ENCODE assay signal across 8 cellular contexts in the genomic region with DNA sequence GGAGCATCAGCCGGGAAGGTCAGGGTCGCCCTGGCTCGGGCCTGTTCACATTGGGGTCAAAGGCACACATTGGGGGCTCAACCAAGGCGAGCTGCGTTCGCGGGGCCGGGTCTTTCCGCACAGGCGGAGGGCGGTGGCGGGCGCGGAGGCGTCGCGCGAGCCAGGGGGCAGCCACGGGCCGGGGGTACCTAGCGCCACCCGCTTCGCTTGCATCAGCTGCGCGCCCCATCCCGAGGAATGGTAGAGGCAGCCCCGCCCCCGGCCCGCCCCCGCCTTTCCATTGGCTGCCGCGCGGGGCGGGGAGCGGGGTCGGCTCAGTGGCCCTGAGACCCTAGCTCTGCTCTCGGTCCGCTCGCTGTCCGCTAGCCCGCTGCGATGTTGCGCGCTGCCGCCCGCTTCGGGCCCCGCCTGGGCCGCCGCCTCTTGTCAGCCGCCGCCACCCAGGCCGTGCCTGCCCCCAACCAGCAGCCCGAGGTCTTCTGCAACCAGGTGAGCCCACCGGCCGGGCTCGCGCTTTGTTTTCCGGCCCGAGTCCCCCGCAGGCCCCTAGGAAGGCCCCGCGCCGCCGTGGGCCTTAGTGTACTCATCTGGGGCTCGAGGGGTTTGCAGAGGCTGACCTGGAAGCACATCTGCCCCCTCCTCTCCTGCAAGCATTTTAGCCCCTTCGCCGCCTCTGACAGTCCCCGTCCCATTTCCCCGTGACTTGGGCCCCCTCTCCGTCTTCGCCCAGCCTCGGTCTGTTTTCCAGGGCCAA. TPM values are rescaled to one million over a fixed set of nuclear protein-coding genes. Genes with fewer than 3 reads are reported as not detected.
DNase-seq lines count a peak whose midpoint lies in the region; ATAC-seq, FAIRE-seq and TF ChIP-seq lines count a peak whose summit lies in the region.

Gene ALDH2 (plus strand): TSS at position 326 of the 754 bp plus-strand sequence. CDS start 50 bp downstream, at position 376.

- peaks cover 0 to 52% (median 41%) of the 10 kb centered on the region in 4 donors for H3K4me1 ChIP-seq in sigmoid colon

- intact Hi-C loops in sigmoid colon (cut with DNase I) = loop anchor here (1.0 to 5.0 kb wide), 2 partner anchors 10 to 46 kb away; no protein-coding TSS in a partner anchor

- 1% methylated on average over 73 of the region's 73 CpGs for WGBS in sigmoid colon, 2 donors

- FAIRE-seq in bronchial epithelial cell (lab: Jason Lieb, UNC) = no peak

- H3K27ac ChIP-seq in sigmoid colon = peak within 1 kb of the TSS; percentile 86 to 91 (median 88)

- TF ChIP-seq CTCF in GM12865 (IDR thresholded peaks at IDR 0.05; ENCODE audit: insufficient read depth, low read depth, low read length, missing control alignments) (no peak), bronchial epithelial cell (IDR thresholded peaks at IDR 0.05; ENCODE audit: insufficient read depth, low read length, severe bottlenecking) (no peak), sigmoid colon (IDR thresholded peaks at IDR 0.05) (peak in 1 of 4 experiments; percentile 6)

- TF ChIP-seq POLR2A in sigmoid colon (IDR thresholded peaks at IDR 0.05) = peak; percentile 66 to 73

- no peak for TF ChIP-seq EP300 in sigmoid colon (IDR thresholded peaks at IDR 0.05)

- H3K4me3 ChIP-seq in GM12865 (ENCODE audit: low read depth, low read length) (peak within 1 kb of the TSS; percentile 81), bronchial epithelial cell (ENCODE audit: low read depth, low read length) (peak within 1 kb of the TSS; percentile 74), iPS-18c (ENCODE audit: insufficient read depth, low read depth, low read length) (peak within 1 kb of the TSS; percentile 76), sigmoid colon (peak within 1 kb of the TSS; percentile 68 to 94 (median 72))

- ATAC-seq in HG03175 (IDR thresholded peaks at IDR 0.05; ENCODE audit: unreplicated experiment) (peak; percentile 35), SK-N-SH treated with all-trans-retinoic acid at 6 μM for 48 hours (peak; percentile 95), HG02623 (IDR thresholded peaks at IDR 0.05; ENCODE audit: unreplicated experiment) (no peak)

- H3K27me3 ChIP-seq in bronchial epithelial cell (ENCODE audit: control insufficient read depth, insufficient read depth, low read length) = no peaks in the 10 kb centered on the region
- no peaks in the 10 kb centered on the region for H3K27me3 ChIP-seq in sigmoid colon

- DNase-seq in GM12865 (ENCODE audit: low read depth) = peak; percentile 61
- no peak for DNase-seq in bronchial epithelial cell (ENCODE audit: low read depth)
- peak; percentile 91 for DNase-seq in sigmoid colon
- no peak for DNase-seq in AML-193 (lab: John Stamatoyannopoulos, UW)

- H3K36me3 ChIP-seq in bronchial epithelial cell (ENCODE audit: control insufficient read depth, insufficient read depth, low read length) (peaks cover 2% of the 10 kb centered on the region), sigmoid colon (peaks cover 0 to 17% (median 0%) of the 10 kb centered on the region in 4 donors)

- no peaks in the 10 kb centered on the region for H3K9me3 ChIP-seq in iPS-18c (ENCODE audit: control insufficient read depth, insufficient read depth, low read length)
- H3K9me3 ChIP-seq in sigmoid colon = no peaks in the 10 kb centered on the region

TF ChIP-seq in SK-N-SH treated with all-trans-retinoic acid at 6 μM for 48 hours, 23 proteins besides CTCF, POLR2A, EP300 and RAD21:
- TF ChIP-seq ZFP30 (CRISPR knock-in tag; IDR thresholded peaks at IDR 0.05) (no peak), SNAI2 (CRISPR knock-in tag; IDR thresholded peaks at IDR 0.05) (no peak), RARB (CRISPR knock-in tag; IDR thresholded peaks at IDR 0.05) (no peak), ZNF565 (CRISPR knock-in tag; conservative IDR thresholded peaks at IDR 0.05; ENCODE audit: low read depth) (no peak), CREB5 (CRISPR knock-in tag; IDR thresholded peaks at IDR 0.05; ENCODE audit: low read depth) (no peak), TSHZ2 (CRISPR knock-in tag; IDR thresholded peaks at IDR 0.05) (no peak), CSRNP3 (CRISPR knock-in tag; IDR thresholded peaks at IDR 0.05) (no peak), PPARA (CRISPR knock-in tag; IDR thresholded peaks at IDR 0.05; ENCODE audit: borderline replicate concordance) (no peak), BACH2 (CRISPR knock-in tag; IDR thresholded peaks at IDR 0.05; ENCODE audit: borderline replicate concordance) (no peak), ARNTL (CRISPR knock-in tag; IDR thresholded peaks at IDR 0.05; ENCODE audit: borderline replicate concordance, low read depth) (no peak), GLIS3 (CRISPR knock-in tag; IDR thresholded peaks at IDR 0.05) (no peak), OSR1 (CRISPR knock-in tag; IDR thresholded peaks at IDR 0.05) (no peak)

RNA-seq across cellular contexts. Expression of gene ALDH2, which starts in this region (rescaled TPM):
- total RNA-seq in bronchial epithelial cell (41.9 and 106 TPM in 2 replicates), sigmoid colon (100 to 1,000 TPM; 112 to 132 (median 126) TPM)
- polyA plus RNA-seq in sigmoid colon = 100 to 1,000 TPM; 195 to 348 (median 225) TPM

Comparison
In these comparisons a context has a peak if more than half of its experiments do, and no peak if none do; other contexts are left out.
1. DNase-seq: peak in GM12865 (single experiment) and sigmoid colon (single experiment); none in bronchial epithelial cell (single experiment) and AML-193 (0 of 2).
2. Peak in every context shown above with its lines, with median percentiles within 50 percentile points of each other: H3K4me3 ChIP-seq.